ENCODE assay signal across 11 cellular contexts in genomic region chr16:28090646-28091377, GRCh38. TPM values are rescaled to one million over a fixed set of nuclear protein-coding genes. Genes with fewer than 3 reads are reported as not detected.
DNase-seq lines count a peak whose midpoint lies in the region; ATAC-seq and TF ChIP-seq lines count a peak whose summit lies in the region.
"Had no signal": no experiment of that assay in that cellular context is flagged by ENCODE, and none has a peak within 500 bp of the region (broad histone marks: within the 10 kb centered on the region; RNA-seq: fewer than 3 reads in every experiment).

No MANE protein-coding gene starts in this region.

- no peak overlapping the region for H3K27ac ChIP-seq in HCT116 (ENCODE audit: low read depth, low read length)
- no peak overlapping the region for H3K27ac ChIP-seq in Karpas-422 (ENCODE audit: low read length)

- H3K4me1 ChIP-seq in HCT116 (ENCODE audit: control insufficient read depth in 1 of 2, insufficient read depth in 2 of 2, low read length in 2 of 2) (peaks cover 5 to 16% of the 10 kb centered on the region in 2 experiments; a peak in 3 of 4 replicates), Karpas-422 (ENCODE audit: low read length) (no peaks in the 10 kb centered on the region)

- RAD21 ChIA-PET in HCT116 (lab: Charles Lee; ENCODE audit: low non-redundant PET in 1 of 2, low total read pairs in 2 of 2, uncharacterized antibody in 2 of 2, unreplicated experiment in 2 of 2) = no interaction called here

- H3K36me3 ChIP-seq in HCT116 (ENCODE audit: control insufficient read depth in 1 of 2, insufficient read depth in 2 of 2, low read length in 2 of 2) (0 out of 4 replicates have a peak, but pooled peaks cover 0 to 3% of the 10 kb centered on the region in 2 experiments), Karpas-422 (ENCODE audit: insufficient read depth, low read length) (peaks cover 3% of the 10 kb centered on the region; the same call in 1 of the 2 replicates)

- no peak for TF ChIP-seq RAD21 in HCT116 (IDR thresholded peaks at IDR 0.05; ENCODE audit: low read depth)

- no peak overlapping the region for H3K9ac ChIP-seq in HCT116 (ENCODE audit: low read length)
- no peak overlapping the region for H3K9ac ChIP-seq in Karpas-422 (ENCODE audit: low read length)

- H3K36me3 Mint-ChIP-seq in activated naive CD8-positive, alpha-beta T cell treated with anti-CD3 and anti-CD28 coated beads for 36 hours = no peaks in the 10 kb centered on the region
- H3K36me3 Mint-ChIP-seq in natural killer cell treated with Interleukin-12 subunit alpha and Interleukin-12 subunit beta and Interleukin-15 and Interleukin-18, amount 100 ng/mL, for 72 hours = no peaks in the 10 kb centered on the region

- no peaks in the 10 kb centered on the region for H3K27me3 Mint-ChIP-seq in activated naive CD8-positive, alpha-beta T cell treated with anti-CD3 and anti-CD28 coated beads for 36 hours
- no peaks in the 10 kb centered on the region for H3K27me3 Mint-ChIP-seq in natural killer cell treated with Interleukin-12 subunit alpha and Interleukin-12 subunit beta and Interleukin-15 and Interleukin-18, amount 100 ng/mL, for 72 hours

- DNase-seq in AG08396 (ENCODE audit: low spot score) = peak; percentile 77
- no peak for DNase-seq in HCT116 (ENCODE audit: low read depth, low spot score)
- DNase-seq in activated naive CD8-positive, alpha-beta T cell treated with anti-CD3 and anti-CD28 coated beads for 36 hours = no peak
- peak; percentile 39 for DNase-seq in iris pigment epithelial cell (ENCODE audit: low read depth)
- no peak for DNase-seq in natural killer cell treated with Interleukin-12 subunit alpha and Interleukin-12 subunit beta and Interleukin-15 and Interleukin-18, amount 100 ng/mL, for 72 hours (ENCODE audit: low spot score)
- no peak for DNase-seq in Karpas-422
- no peak for DNase-seq in HuH-7.5 (ENCODE audit: low spot score)
- no peak for DNase-seq in stimulated activated CD4-positive, alpha-beta T cell treated with anti-CD3 and anti-CD28 coated beads, Interleukin-12 subunit alpha, Interleukin-12 subunit beta, amount 100 ng/mL, for 4 hours
- DNase-seq: activated T-cell treated with anti-CD3 and anti-CD28 coated beads, Interleukin-2, amount 50 U/mL, for 1 hour; effector CD8-positive, alpha-beta T cell; T-helper 1 cell had no signal

- H3K4me3 ChIP-seq in HCT116 (replicated peaks in 1 of 2; ENCODE audit: low read depth in 1 of 2, low read length in 2 of 2) (no peak overlapping the region), Karpas-422 (ENCODE audit: low read length) (no peak overlapping the region)

- H3K9me2 ChIP-seq in HCT116 (ENCODE audit: insufficient read depth) (no peaks in the 10 kb centered on the region), Karpas-422 (replicated peaks; ENCODE audit: insufficient read depth, low read length) (no peaks in the 10 kb centered on the region)

- H3K79me2 ChIP-seq in HCT116 (ENCODE audit: insufficient read depth, low read length) = no peaks in the 10 kb centered on the region
- H3K79me2 ChIP-seq in Karpas-422 (ENCODE audit: low read length) = no peaks in the 10 kb centered on the region

- intact Hi-C loops in HCT116 (cut with micrococcal nuclease) = no loop called here

- ATAC-seq in HCT116 = peak; percentile 59
- no peak for ATAC-seq in natural killer cell treated with Interleukin-12 subunit alpha and Interleukin-12 subunit beta and Interleukin-15 and Interleukin-18, amount 100 ng/mL, for 72 hours

- H3K9me3 ChIP-seq in HCT116 (ENCODE audit: control insufficient read depth in 1 of 2, insufficient read depth in 1 of 2, low read depth in 1 of 2, low read length in 2 of 2) (no peaks in the 10 kb centered on the region), Karpas-422 (ENCODE audit: low read length) (no peaks in the 10 kb centered on the region)

- no peak overlapping the region for H2AFZ ChIP-seq in HCT116 (ENCODE audit: low read depth, low read length, poor library complexity, severe bottlenecking)
- no peak overlapping the region for H2AFZ ChIP-seq in Karpas-422 (ENCODE audit: low read length)

- POLR2A ChIA-PET in HCT116 (lab: Charles Lee) = no interaction called here

- TF ChIP-seq CTCF in HCT116 (IDR thresholded peaks at IDR 0.05 in 2 of 3, conservative IDR thresholded peaks at IDR 0.05 in 1 of 3; ENCODE audit: borderline replicate concordance in 1 of 3, insufficient read depth in 1 of 3, low read depth in 2 of 3, low read length in 2 of 3) = peak; percentile 52 to 79 (median 70); a peak in 5 of 6 replicates

- no peak overlapping the region for H3K4me3 Mint-ChIP-seq in activated naive CD8-positive, alpha-beta T cell treated with anti-CD3 and anti-CD28 coated beads for 36 hours
- H3K4me3 Mint-ChIP-seq in natural killer cell treated with Interleukin-12 subunit alpha and Interleukin-12 subunit beta and Interleukin-15 and Interleukin-18, amount 100 ng/mL, for 72 hours = no peak overlapping the region

- H3K27ac Mint-ChIP-seq in activated naive CD8-positive, alpha-beta T cell treated with anti-CD3 and anti-CD28 coated beads for 36 hours = peak overlapping the region; percentile 11
- H3K27ac Mint-ChIP-seq in natural killer cell treated with Interleukin-12 subunit alpha and Interleukin-12 subunit beta and Interleukin-15 and Interleukin-18, amount 100 ng/mL, for 72 hours = no peak overlapping the region

- H3K27me3 ChIP-seq in HCT116 (ENCODE audit: insufficient read depth, low read length) = no peaks in the 10 kb centered on the region
- H3K27me3 ChIP-seq in Karpas-422 (ENCODE audit: low read length) = no peaks in the 10 kb centered on the region

- H4K20me1 ChIP-seq in HCT116 (ENCODE audit: insufficient read depth) (no peaks in the 10 kb centered on the region), Karpas-422 (ENCODE audit: insufficient read depth, low read depth, low read length) (peaks cover 21% of the 10 kb centered on the region; the same call in 1 of the 2 replicates)

- CTCF ChIA-PET in HCT116 (lab: Charles Lee) = no interaction called here

- no peak for TF ChIP-seq POLR2A in HCT116 (IDR thresholded peaks at IDR 0.05; ENCODE audit: borderline replicate concordance, extremely low read depth, insufficient read depth, insufficient read length)

- peaks cover 2% of the 10 kb centered on the region for H3K9me3 Mint-ChIP-seq in activated naive CD8-positive, alpha-beta T cell treated with anti-CD3 and anti-CD28 coated beads for 36 hours
- H3K9me3 Mint-ChIP-seq in natural killer cell treated with Interleukin-12 subunit alpha and Interleukin-12 subunit beta and Interleukin-15 and Interleukin-18, amount 100 ng/mL, for 72 hours = no peaks in the 10 kb centered on the region

- H3K4me2 ChIP-seq in HCT116 (ENCODE audit: low read length) (peak overlapping the region; percentile 24; the same call in 1 of the 2 replicates), Karpas-422 (ENCODE audit: low read depth, low read length, poor library complexity, severe bottlenecking) (no peak overlapping the region)

- peaks cover 2% of the 10 kb centered on the region for H3K4me1 Mint-ChIP-seq in activated naive CD8-positive, alpha-beta T cell treated with anti-CD3 and anti-CD28 coated beads for 36 hours
- H3K4me1 Mint-ChIP-seq in natural killer cell treated with Interleukin-12 subunit alpha and Interleukin-12 subunit beta and Interleukin-15 and Interleukin-18, amount 100 ng/mL, for 72 hours (ENCODE audit: low read depth in 2 of 2) = peaks cover 7 to 13% of the 10 kb centered on the region in 2 donors

- BruUV-seq in HCT116 (replicated peaks; lab: Mats Ljungman, UMichigan) = no TSS peak

TF ChIP-seq in HCT116, 20 proteins besides CTCF, POLR2A, EP300 and RAD21:
- TF ChIP-seq ZFX (IDR thresholded peaks at IDR 0.05) = no peak
- peak; percentile 14; the same call in 1 of the 2 replicates for TF ChIP-seq FOSL1 (IDR thresholded peaks at IDR 0.05; ENCODE audit: low read depth)

RNA-seq across cellular contexts. Expression of gene GSG1L, which starts 27.3 kb away (rescaled TPM):
- total RNA-seq in HCT116 (2021; ENCODE audit: unreplicated experiment) = not detected
- 0.31 TPM in 1 of 2 replicates, not detected in the other for polyA plus RNA-seq in HCT116 (2012)
- total RNA-seq in activated naive CD8-positive, alpha-beta T cell treated with anti-CD3 and anti-CD28 coated beads for 36 hours = not detected
- total RNA-seq in natural killer cell treated with Interleukin-12 subunit alpha and Interleukin-12 subunit beta and Interleukin-15 and Interleukin-18, amount 100 ng/mL, for 72 hours = not detected
- not detected in 2 replicates for total RNA-seq in Karpas-422 (2014; rRNA removed; shearing (Covaris generic); ENCODE audit: low replicate concordance)

Comparison
In these comparisons a context has a peak if more than half of its experiments do, and no peak if none do; other contexts are left out.
1. DNase-seq: peak in AG08396 (single experiment) and iris pigment epithelial cell (single experiment); none in HCT116 (single experiment), activated naive CD8-positive, alpha-beta T cell treated with anti-CD3 and anti-CD28 coated beads for 36 hours (single experiment), natural killer cell treated with Interleukin-12 subunit alpha and Interleukin-12 subunit beta and Interleukin-15 and Interleukin-18, amount 100 ng/mL, for 72 hours (single experiment), Karpas-422 (single experiment), HuH-7.5 (single experiment) and stimulated activated CD4-positive, alpha-beta T cell treated with anti-CD3 and anti-CD28 coated beads, Interleukin-12 subunit alpha, Interleukin-12 subunit beta, amount 100 ng/mL, for 4 hours (single experiment).